1 cellular context compared by ENCODE assay signal in the genomic region with DNA sequence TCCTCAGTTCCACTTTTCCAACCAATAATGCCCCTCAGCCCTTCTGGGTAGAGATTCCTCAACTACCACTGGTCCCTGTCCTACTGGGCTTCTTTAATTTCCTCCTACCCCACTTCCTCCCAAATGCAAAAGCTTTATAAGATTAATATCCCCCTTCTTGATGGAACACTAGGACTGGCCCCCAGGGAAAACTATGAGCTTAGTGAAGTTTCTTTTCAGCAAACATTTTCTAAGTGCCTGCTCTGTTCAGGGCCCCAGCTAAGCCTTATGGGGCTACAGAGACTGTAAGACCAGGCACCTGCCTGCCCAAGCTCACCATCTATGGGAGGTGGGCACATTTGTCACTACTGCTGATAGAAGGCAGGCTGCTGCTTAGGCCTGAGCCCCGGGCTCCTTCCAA.
TF ChIP-seq lines count a peak whose summit lies in the region.

No MANE protein-coding gene starts in this region.

TF ChIP-seq in H1, 55 proteins besides CTCF, POLR2A, EP300 and RAD21:
- TF ChIP-seq CTBP2 (IDR thresholded peaks at IDR 0.05; ENCODE audit: borderline replicate concordance, insufficient read depth, insufficient read length, low read length): no peak
- no peak for TF ChIP-seq SAP30 (IDR thresholded peaks at IDR 0.05; ENCODE audit: insufficient read depth, insufficient replicate concordance, low read length)
